Comparison of ENCODE assay signal across 8 cellular contexts in genomic region chr18:21600526-21601410, GRCh38. TPM values are rescaled to one million over a fixed set of nuclear protein-coding genes. Genes with fewer than 3 reads are reported as not detected.
DNase-seq lines count a peak whose midpoint lies in the region; ATAC-seq and TF ChIP-seq lines count a peak whose summit lies in the region.

Gene ESCO1, minus strand, starts transcription at chr18:21600704. Its CDS starts 25,861 bp downstream, at chr18:21574843.

- H3F3A ChIP-seq in SU-DHL-6 (ENCODE audit: insufficient read depth) = peaks cover 30% of the 10 kb centered on the region

- H3K4me1 ChIP-seq in parathyroid adenoma = no peaks in the 10 kb centered on the region
- H3K4me1 ChIP-seq in tibial nerve = peaks cover 0 to 26% (median 9%) of the 10 kb centered on the region in 4 donors

- intact Hi-C loops in Right ventricle myocardium superior (cut with DNase I) = no loop called here

- H3K79me2 ChIP-seq in SU-DHL-6 (ENCODE audit: insufficient read depth, low read length) (peaks cover 43% of the 10 kb centered on the region), parathyroid adenoma (peaks cover 17% of the 10 kb centered on the region)

- H3K4me3 ChIP-seq in SU-DHL-6 (ENCODE audit: insufficient read depth, low read length, poor library complexity, severe bottlenecking) (peak within 1 kb of the TSS; percentile 88), parathyroid adenoma (ENCODE audit: low read depth, low read length) (peak within 1 kb of the TSS; percentile 96), tibial nerve (peak within 1 kb of the TSS; percentile 63 to 99 (median 84))

- peak; percentile 77 to 90 for TF ChIP-seq POLR2A in tibial nerve (IDR thresholded peaks at IDR 0.05)

- ATAC-seq in HG02759 (IDR thresholded peaks at IDR 0.05; ENCODE audit: unreplicated experiment) (peak; percentile 85), Right ventricle myocardium superior (ENCODE audit: poor library complexity) (peak; percentile 95)

- H3K27ac ChIP-seq in SU-DHL-6 (ENCODE audit: low read depth, low read length) (peak within 1 kb of the TSS; percentile 90), parathyroid adenoma (peak within 1 kb of the TSS; percentile 92), tibial nerve (peak within 1 kb of the TSS; percentile 78 to 99 (median 98))

- H2AFZ ChIP-seq in SU-DHL-6 (ENCODE audit: low read depth, low read length, severe bottlenecking) = peak within 1 kb of the TSS; percentile 92
- peak within 1 kb of the TSS; percentile 82 for H2AFZ ChIP-seq in parathyroid adenoma

- H3K4me2 ChIP-seq in SU-DHL-6 (ENCODE audit: low read depth, low read length, poor library complexity, severe bottlenecking) = peak within 1 kb of the TSS; percentile 90
- peak within 1 kb of the TSS; percentile 67 for H3K4me2 ChIP-seq in parathyroid adenoma (ENCODE audit: low read length)

- H3K36me3 ChIP-seq in SU-DHL-6 (ENCODE audit: low read length) (no peaks in the 10 kb centered on the region), parathyroid adenoma (ENCODE audit: control insufficient read depth, insufficient read depth, low read length) (no peaks in the 10 kb centered on the region), tibial nerve (no peaks in the 10 kb centered on the region)

- TF ChIP-seq EP300 in tibial nerve (IDR thresholded peaks at IDR 0.05) = peak; percentile 70 to 97

- H3K27me3 ChIP-seq in SU-DHL-6 (ENCODE audit: low read length) (no peaks in the 10 kb centered on the region), parathyroid adenoma (ENCODE audit: control insufficient read depth, insufficient read depth, low read length) (no peaks in the 10 kb centered on the region), tibial nerve (no peaks in the 10 kb centered on the region)

- H3K9me2 ChIP-seq in SU-DHL-6 (replicated peaks; ENCODE audit: insufficient read depth, low read length) = no peaks in the 10 kb centered on the region

- H3K9me3 ChIP-seq in SU-DHL-6 (ENCODE audit: insufficient read depth, low read length) (no peaks in the 10 kb centered on the region), parathyroid adenoma (ENCODE audit: control insufficient read depth, low read length) (no peaks in the 10 kb centered on the region), tibial nerve (no peaks in the 10 kb centered on the region)

- TF ChIP-seq CTCF in GM12873 (IDR thresholded peaks at IDR 0.05; ENCODE audit: insufficient read depth, low read depth, low read length, missing control alignments) (peak; percentile 97), SU-DHL-6 (IDR thresholded peaks at IDR 0.05; ENCODE audit: insufficient read depth, low read length, poor library complexity, severe bottlenecking) (peak; percentile 84), parathyroid adenoma (IDR thresholded peaks at IDR 0.05) (peak; percentile 97), tibial nerve (IDR thresholded peaks at IDR 0.05) (peak; percentile 97 to 99 (median 99))

- 8 to 11% methylated on average over 61 to 74 of the region's 74 CpGs for WGBS in tibial nerve, 2 donors

- DNase-seq in NCI-H128 (lab: John Stamatoyannopoulos, UW; ENCODE audit: unreplicated experiment) (peak; percentile 92), Right ventricle myocardium superior (peak; percentile 97), tibial nerve (ENCODE audit: low spot score in 2 of 2) (peak; percentile 87 to 88)
- DNase-seq in activated naive CD8-positive, alpha-beta T cell treated with anti-CD3 and anti-CD28 coated beads, Interleukin-2, amount 50 U/mL, for 16 hours (ENCODE audit: low read depth, low spot score) = peak; percentile 86

- no peaks in the 10 kb centered on the region for H4K20me1 ChIP-seq in SU-DHL-6 (ENCODE audit: low read depth, low read length)

- H3K9ac ChIP-seq in SU-DHL-6 (ENCODE audit: low read length) (peak within 1 kb of the TSS; percentile 95), parathyroid adenoma (peak within 1 kb of the TSS; percentile 39)

RNA-seq across cellular contexts. Expression of gene ESCO1, which starts in this region (rescaled TPM):
- total RNA-seq in Right ventricle myocardium superior (7.9 TPM), tibial nerve (10 to 100 TPM; 15.0 to 19.2 (median 18.6) TPM)

Comparison
In these comparisons a context has a peak if more than half of its experiments do, and no peak if none do; other contexts are left out.
1. Peak in every context shown above with its lines: DNase-seq, ATAC-seq, H3K4me3 ChIP-seq and H3K27ac ChIP-seq.